Comparison of ENCODE assay signal across 9 cellular contexts in genomic region chr10:126749030-126749655, GRCh38.
DNase-seq lines count a peak whose midpoint lies in the region; ATAC-seq lines count a peak whose summit lies in the region.
"Had no signal": no experiment of that assay in that cellular context is flagged by ENCODE, and none has a peak within 500 bp of the region (broad histone marks: within the 10 kb centered on the region; RNA-seq: fewer than 3 reads in every experiment).

No MANE protein-coding gene starts in this region.

- CTCF ChIA-PET in activated CD8-positive, alpha-beta memory T cell treated with anti-CD3 and anti-CD28 coated beads, Interleukin-2, amount 10 ng/mL, durations not matched to agents 7 days and 5 days (lab: Charles Lee), result interaction anchor here (0.9 kb wide), 1 partner anchor 769 kb away, joined by 3 read pairs; no protein-coding TSS in a partner anchor

- H3K36me3 Mint-ChIP-seq in activated CD8-positive, alpha-beta memory T cell treated with anti-CD3 and anti-CD28 coated beads, Interleukin-2, amount 10 ng/mL, durations not matched to agents 7 days and 5 days, result no peaks in the 10 kb centered on the region
- H3K36me3 Mint-ChIP-seq in naive B cell, result no peaks in the 10 kb centered on the region
- H3K36me3 Mint-ChIP-seq: activated naive CD8-positive, alpha-beta T cell had no signal

- no peak overlapping the region for H3K4me3 Mint-ChIP-seq in activated CD8-positive, alpha-beta memory T cell treated with anti-CD3 and anti-CD28 coated beads, Interleukin-2, amount 10 ng/mL, durations not matched to agents 7 days and 5 days
- no peak overlapping the region for H3K4me3 Mint-ChIP-seq in naive B cell
- H3K4me3 Mint-ChIP-seq: activated naive CD8-positive, alpha-beta T cell had no signal

- no peak overlapping the region for H3K27ac Mint-ChIP-seq in activated CD8-positive, alpha-beta memory T cell treated with anti-CD3 and anti-CD28 coated beads, Interleukin-2, amount 10 ng/mL, durations not matched to agents 7 days and 5 days
- no peak overlapping the region for H3K27ac Mint-ChIP-seq in naive B cell
- H3K27ac Mint-ChIP-seq: activated naive CD8-positive, alpha-beta T cell had no signal

- no peaks in the 10 kb centered on the region for H3K4me1 Mint-ChIP-seq in activated CD8-positive, alpha-beta memory T cell treated with anti-CD3 and anti-CD28 coated beads, Interleukin-2, amount 10 ng/mL, durations not matched to agents 7 days and 5 days
- H3K4me1 Mint-ChIP-seq in naive B cell, result no peaks in the 10 kb centered on the region

- ATAC-seq in HG02678 (IDR thresholded peaks at IDR 0.05; ENCODE audit: unreplicated experiment), result peak; percentile 73
- peak; percentile 47 for ATAC-seq in activated CD8-positive, alpha-beta memory T cell treated with anti-CD3 and anti-CD28 coated beads, Interleukin-2, amount 10 ng/mL, durations not matched to agents 7 days and 5 days
- peak in 1 of 2 donors; percentile 30 for ATAC-seq in naive B cell (ENCODE audit: low read depth in 2 of 2)
- ATAC-seq in HG03175 (IDR thresholded peaks at IDR 0.05; ENCODE audit: unreplicated experiment), result no peak

- peaks cover under 1% of the 10 kb centered on the region for H3K9me3 Mint-ChIP-seq in activated CD8-positive, alpha-beta memory T cell treated with anti-CD3 and anti-CD28 coated beads, Interleukin-2, amount 10 ng/mL, durations not matched to agents 7 days and 5 days (ENCODE audit: low read depth)
- H3K9me3 Mint-ChIP-seq in naive B cell, result peaks cover 0 to 3% (median 0%) of the 10 kb centered on the region in 7 donors

- DNase-seq in ELR (ENCODE audit: low read depth) (peak; percentile 81), NCI-H526 (lab: John Stamatoyannopoulos, UW) (peak; percentile 29 to 69), fibroblast of gingiva (ENCODE audit: low read depth) (peak; percentile 56), naive B cell (peak; percentile 3), stromal cell of bone marrow (ENCODE audit: low read depth) (peak; percentile 59)
- peak; percentile 51 for DNase-seq in activated CD8-positive, alpha-beta memory T cell treated with anti-CD3 and anti-CD28 coated beads, Interleukin-2, amount 10 ng/mL, durations not matched to agents 7 days and 5 days

- no peaks in the 10 kb centered on the region for H3K27me3 Mint-ChIP-seq in activated CD8-positive, alpha-beta memory T cell treated with anti-CD3 and anti-CD28 coated beads, Interleukin-2, amount 10 ng/mL, durations not matched to agents 7 days and 5 days
- peaks cover 0 to 5% (median 2%) of the 10 kb centered on the region in 3 donors for H3K27me3 Mint-ChIP-seq in naive B cell
- H3K27me3 Mint-ChIP-seq: activated naive CD8-positive, alpha-beta T cell had no signal

Comparison
In these comparisons a context has a peak if more than half of its experiments do, and no peak if none do; other contexts are left out.
1. DNase-seq: peak in every context shown above with its lines; median percentile 81 in ELR; 59 in stromal cell of bone marrow; 56 in fibroblast of gingiva; 51 in activated CD8-positive, alpha-beta memory T cell treated with anti-CD3 and anti-CD28 coated beads, Interleukin-2, amount 10 ng/mL, durations not matched to agents 7 days and 5 days; 49 in NCI-H526; 3 in naive B cell.